Comparison of ENCODE assay signal across 8 cellular contexts in genomic region chr11:118918686-118919280, GRCh38. TPM values are rescaled to one million over a fixed set of nuclear protein-coding genes. Genes with fewer than 3 reads are reported as not detected.
A peak's percentile ranks its signal among the peaks of the same experiment; 100 is the strongest.
DNase-seq lines count a peak whose midpoint lies in the region; ATAC-seq and TF ChIP-seq lines count a peak whose summit lies in the region.

No MANE protein-coding gene starts in this region.

- 6% methylated on average over 13 of the region's 13 CpGs for WGBS in liver
- WGBS in urinary bladder = 4% methylated on average over 12 of the region's 13 CpGs

- no peak for TF ChIP-seq CTCF in 22Rv1 (IDR thresholded peaks at IDR 0.05)
- TF ChIP-seq CTCF in HFF-Myc (IDR thresholded peaks at IDR 0.05; ENCODE audit: low read depth, low read length, missing control alignments) = no peak
- TF ChIP-seq CTCF in astrocyte of the spinal cord (IDR thresholded peaks at IDR 0.05; ENCODE audit: low read depth, low read length) = no peak
- TF ChIP-seq CTCF in liver (IDR thresholded peaks at IDR 0.05; ENCODE audit: low read depth, low read length, missing input control) = no peak

- ATAC-seq in GM21786 (IDR thresholded peaks at IDR 0.05; ENCODE audit: unreplicated experiment) (no peak), HG03025 (IDR thresholded peaks at IDR 0.05; ENCODE audit: low FRiP score, unreplicated experiment) (no peak), HG03175 (IDR thresholded peaks at IDR 0.05; ENCODE audit: unreplicated experiment) (no peak)

- H3K36me3 ChIP-seq in liver (ENCODE audit: control insufficient read depth in 4 of 4, insufficient read depth in 3 of 4, low read depth in 1 of 4, low read length in 3 of 4) (no peaks in the 10 kb centered on the region), urinary bladder (ENCODE audit: insufficient read depth) (no peaks in the 10 kb centered on the region)

- no peak for TF ChIP-seq RAD21 in liver (IDR thresholded peaks at IDR 0.05)

- no peaks in the 10 kb centered on the region for H3K27me3 ChIP-seq in liver (ENCODE audit: control insufficient read depth in 4 of 4, insufficient read depth in 4 of 4, low read length in 3 of 4)

- H3K4me3 ChIP-seq in HFF-Myc (replicated peaks; ENCODE audit: low read depth, low read length) (peak overlapping the region; percentile 35), astrocyte of the spinal cord (ENCODE audit: low read depth, low read length) (peak overlapping the region; percentile 14), liver (ENCODE audit: low read depth in 1 of 3, low read length in 3 of 3) (peak overlapping the region in 2 of 3 donors; percentile 7 to 32), urinary bladder (ENCODE audit: low read depth, low read length) (peak overlapping the region; percentile 2)

- peak overlapping the region; percentile 98 for H3K27ac ChIP-seq in 22Rv1
- H3K27ac ChIP-seq in liver (ENCODE audit: low read depth in 1 of 2, low read length in 2 of 2) = peak overlapping the region; percentile 91 to 94
- peak overlapping the region; percentile 88 for H3K27ac ChIP-seq in urinary bladder (ENCODE audit: low read depth)

- in situ Hi-C loops in astrocyte of the spinal cord (cut with HindIII; ENCODE audit: low sequenced_read_pairs) = no loop called here

- no peaks in the 10 kb centered on the region for H3K9me3 ChIP-seq in liver (ENCODE audit: control insufficient read depth in 4 of 4, low read length in 3 of 4)

- DNase-seq in HFF-Myc (ENCODE audit: extremely low read depth, low read depth) = no peak
- DNase-seq in astrocyte of the spinal cord (ENCODE audit: low read depth, low spot score) = peak; percentile 68

- peaks cover 35 to 98% (median 81%) of the 10 kb centered on the region in 4 donors for H3K4me1 ChIP-seq in liver (ENCODE audit: control insufficient read depth in 4 of 4, insufficient read depth in 4 of 4, low read length in 3 of 4)
- no peaks in the 10 kb centered on the region for H3K4me1 ChIP-seq in urinary bladder (ENCODE audit: insufficient read depth)

- H3K9ac ChIP-seq in liver (ENCODE audit: low read depth in 1 of 2, low read length in 2 of 2) = peak overlapping the region; percentile 26 to 44

TF ChIP-seq in liver, 16 proteins besides CTCF, POLR2A, EP300 and RAD21:
- TF ChIP-seq FOXA2 (IDR thresholded peaks at IDR 0.05) (no peak), SP1 (IDR thresholded peaks at IDR 0.05) (no peak), NR2F2 (IDR thresholded peaks at IDR 0.05) (no peak), EGR1 (IDR thresholded peaks at IDR 0.05; ENCODE audit: low read depth in 2 of 2) (no peak), GABPA (IDR thresholded peaks at IDR 0.05 in 1 of 2, conservative IDR thresholded peaks at IDR 0.05 in 1 of 2) (no peak)

RNA-seq across cellular contexts. Expression of gene BCL9L, which starts 6.9 kb away (rescaled TPM):
- total RNA-seq in liver = 10 to 100 TPM in 1 of 2 donors, 1 to 10 TPM in 1; 6.1 to 10.2 TPM
- polyA plus RNA-seq in liver = 10 to 100 TPM in 1 of 2 donors, 1 to 10 TPM in 1; 2.2 to 11.6 TPM
- total RNA-seq in urinary bladder = 15.1 TPM
- 48.1 TPM for polyA plus RNA-seq in urinary bladder

RNA-seq across cellular contexts. Expression of gene CXCR5, which starts 35.1 kb away (rescaled TPM):
- total RNA-seq in liver (not detected), urinary bladder (not detected)
- polyA plus RNA-seq in liver (under 1 TPM; 0.06 to 0.92 TPM), urinary bladder (0.38 TPM)

RNA-seq across cellular contexts. Expression of gene UPK2, which starts 37.3 kb away (rescaled TPM):
- total RNA-seq in liver = not detected
- polyA plus RNA-seq in liver = not detected
- 38.2 TPM for total RNA-seq in urinary bladder
- polyA plus RNA-seq in urinary bladder = 33.8 TPM

RNA-seq across cellular contexts. Expression of gene FOXR1, which starts 52.8 kb away (rescaled TPM):
- total RNA-seq in liver (not detected), urinary bladder (not detected)
- polyA plus RNA-seq in liver (not detected), urinary bladder (not detected)

Comparison
In these comparisons a context has a peak if more than half of its experiments do, and no peak if none do; other contexts are left out.
1. RNA of gene UPK2, which starts 37.3 kb away (total RNA-seq): 38.2 TPM in urinary bladder (single experiment); not detected in liver; every median in the first group is over 10 times any median in the second.
2. Peak in every context shown above with its lines, with median percentiles within 50 percentile points of each other: H3K27ac ChIP-seq and H3K4me3 ChIP-seq.